In the genomic region with DNA sequence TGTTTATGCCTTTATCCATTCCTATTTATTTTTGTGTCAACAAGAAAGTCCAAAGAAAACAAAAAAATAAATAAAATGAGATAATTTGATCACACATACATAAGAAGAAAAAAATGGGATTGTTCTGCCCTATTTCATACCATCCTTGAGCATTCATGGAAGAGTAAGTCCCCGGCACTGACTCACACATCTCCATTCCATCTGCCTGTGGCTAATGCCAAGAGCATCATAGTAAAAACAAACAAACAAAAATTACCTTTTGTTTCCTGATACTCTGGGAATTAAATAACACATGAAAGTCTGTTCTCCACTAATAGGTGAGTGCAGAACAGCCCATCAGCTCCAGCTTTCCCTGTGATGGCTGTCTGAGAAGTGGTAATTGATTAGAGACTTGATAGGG, we compare ENCODE assay signal across 19 cellular contexts. TPM values are rescaled to one million over a fixed set of nuclear protein-coding genes. Genes with fewer than 3 reads are reported as not detected.
DNase-seq lines count a peak whose midpoint lies in the region; ATAC-seq, FAIRE-seq and TF ChIP-seq lines count a peak whose summit lies in the region.
"Had no signal": no experiment of that assay in that cellular context is flagged by ENCODE, and none has a peak within 500 bp of the region (broad histone marks: within the 10 kb centered on the region; RNA-seq: fewer than 3 reads in every experiment).

No MANE protein-coding gene starts in this region.

- TF ChIP-seq POLR2A in GM12892 (IDR thresholded peaks at IDR 0.05; ENCODE audit: low read depth, low read length): no peak

- DNase-seq in DMS53 (lab: John Stamatoyannopoulos, UW): peak; percentile 19
- DNase-seq in DMS53 treated with DMSO at 0.1 percent for 48 hours (lab: John Stamatoyannopoulos, UW; ENCODE audit: unreplicated experiment): no peak
- DNase-seq in M059J (ENCODE audit: low read depth): peak; percentile 42
- no peak for DNase-seq in GM12892 (ENCODE audit: insufficient read length)
- no peak for DNase-seq in Calu3
- no peak for DNase-seq in effector memory CD8-positive, alpha-beta T cell
- DNase-seq: AML-193; Caco-2; CD4-positive, alpha-beta T cell; GOT3; H9; KBM-7 had no signal

- TF ChIP-seq CTCF in Calu3 (IDR thresholded peaks at IDR 0.05; ENCODE audit: unreplicated experiment): no peak

- no peaks in the 10 kb centered on the region for H3K9me3 Mint-ChIP-seq in Calu3 (ENCODE audit: low read depth, unreplicated experiment)
- H3K9me3 Mint-ChIP-seq in effector memory CD8-positive, alpha-beta T cell: no peaks in the 10 kb centered on the region
- H3K9me3 Mint-ChIP-seq: CD4-positive, alpha-beta T cell; IgD-negative memory B cell had no signal

- peak; percentile 13 for ATAC-seq in esophagus mucosa
- ATAC-seq in effector memory CD8-positive, alpha-beta T cell (replicated peaks): no peak
- ATAC-seq: A549, HepG2 had no signal

- no peaks in the 10 kb centered on the region for H3K36me3 Mint-ChIP-seq in Calu3 (ENCODE audit: insufficient read depth, unreplicated experiment)
- H3K36me3 Mint-ChIP-seq in effector memory CD8-positive, alpha-beta T cell (ENCODE audit: insufficient read depth): no peaks in the 10 kb centered on the region

- no peak overlapping the region for H3K4me3 Mint-ChIP-seq in Calu3 (ENCODE audit: low read depth, unreplicated experiment)
- H3K4me3 Mint-ChIP-seq in effector memory CD8-positive, alpha-beta T cell: no peak overlapping the region
- H3K4me3 Mint-ChIP-seq: CD4-positive, alpha-beta T cell; H9; IgD-negative memory B cell had no signal

- FAIRE-seq in GM12892 (lab: Jason Lieb, UNC): no peak
- FAIRE-seq: A549, G401.6, GM12891, GM18507, HepG2 had no signal

- H3K27ac Mint-ChIP-seq in Calu3 (ENCODE audit: unreplicated experiment): no peak overlapping the region
- no peak overlapping the region for H3K27ac Mint-ChIP-seq in effector memory CD8-positive, alpha-beta T cell
- H3K27ac Mint-ChIP-seq: CD4-positive, alpha-beta T cell; IgD-negative memory B cell had no signal

- peaks cover 54% of the 10 kb centered on the region for H3K27me3 Mint-ChIP-seq in Calu3 (ENCODE audit: unreplicated experiment)
- H3K27me3 Mint-ChIP-seq in effector memory CD8-positive, alpha-beta T cell: peaks cover 5 to 27% of the 10 kb centered on the region in 2 donors

- H3K4me1 Mint-ChIP-seq in Calu3 (ENCODE audit: low read depth, unreplicated experiment): no peaks in the 10 kb centered on the region
- H3K4me1 Mint-ChIP-seq in effector memory CD8-positive, alpha-beta T cell (ENCODE audit: low read depth in 2 of 2): no peaks in the 10 kb centered on the region

- CTCF ChIA-PET in Calu3 (lab: Charles Lee): interaction anchor here (3.3 kb wide), 1 partner anchor 14 kb away, joined by 9 read pairs; no protein-coding TSS in a partner anchor

- intact Hi-C loops in Calu3 (cut with micrococcal nuclease; ENCODE audit: unreplicated experiment): loop anchor here (5.0 kb wide), 1 partner anchor 242 kb away; a partner anchor contains a TSS

- no TSS peak for BruUV-seq in Calu3 (replicated peaks; lab: Mats Ljungman, UMichigan)

RNA-seq across cellular contexts. Expression of a gene that starts 48.1 kb away (rescaled TPM):
- total RNA-seq in M059J (2014; rRNA removed; shearing (Covaris generic)): 194 and 229 TPM in 2 replicates
- total RNA-seq in esophagus mucosa (39.6 TPM), Calu3 (2022) (52.3 and 59.0 TPM in 2 replicates)
- polyA plus RNA-seq in GM12892 (2012; ENCODE audit: missing spikeins): 1.7 TPM

Comparison
In these comparisons a context has a peak if more than half of its experiments do, and no peak if none do; other contexts are left out.
1. DNase-seq: peak in DMS53 (single experiment) and M059J (single experiment); none in DMS53 treated with DMSO at 0.1 percent for 48 hours (single experiment), GM12892 (single experiment), Calu3 (single experiment) and effector memory CD8-positive, alpha-beta T cell (0 of 3).